8 cellular contexts compared by ENCODE assay signal in the genomic region with DNA sequence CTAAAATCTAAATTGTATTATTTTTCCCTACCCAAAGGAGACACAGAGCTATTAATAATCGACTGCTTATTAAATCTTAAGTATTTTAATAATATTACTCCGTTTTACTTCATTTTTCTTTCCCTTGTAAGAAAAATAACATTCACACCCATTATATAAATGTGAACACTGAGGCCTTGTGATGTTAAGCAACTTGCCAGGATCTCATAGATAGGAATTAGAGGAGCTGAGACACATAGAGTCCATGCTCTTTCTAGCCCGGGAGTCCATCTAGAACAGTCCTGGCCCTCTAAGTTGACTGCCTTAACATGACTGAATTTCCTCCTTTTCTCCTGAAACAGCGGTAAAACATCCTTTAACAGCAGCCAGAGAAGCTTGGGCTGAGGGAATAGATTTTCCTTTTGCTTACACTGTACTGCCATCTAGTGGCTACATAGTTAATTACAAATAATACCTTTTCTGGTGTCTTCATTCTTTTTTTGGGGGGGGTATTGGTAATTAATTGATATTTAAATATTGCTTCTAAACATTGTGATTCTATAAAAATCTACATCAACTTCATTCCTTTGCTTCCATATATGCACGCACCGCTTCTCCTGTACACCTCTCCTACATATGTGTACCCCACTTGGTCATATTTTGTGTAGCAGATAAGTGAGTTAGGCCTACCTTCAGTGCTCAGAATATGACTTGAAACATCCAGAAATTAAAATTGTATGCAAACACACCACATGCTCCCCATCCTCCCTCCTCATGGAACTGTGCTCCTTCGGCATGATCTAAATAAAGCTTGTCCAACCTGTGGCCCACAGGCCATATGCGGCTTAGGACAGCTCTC.
A peak's percentile ranks its signal among the peaks of the same experiment; 100 is the strongest.
DNase-seq lines count a peak whose midpoint lies in the region; ATAC-seq, FAIRE-seq and TF ChIP-seq lines count a peak whose summit lies in the region.

No MANE protein-coding gene starts in this region.

- no peaks in the 10 kb centered on the region for H3K9me3 Mint-ChIP-seq in neural crest cell

- FAIRE-seq in D721Med (lab: Jason Lieb, UNC): peak; percentile 71

- no peaks in the 10 kb centered on the region for H3K36me3 Mint-ChIP-seq in neural crest cell (ENCODE audit: low read depth)

- peak; percentile 22 for DNase-seq in D721Med (ENCODE audit: insufficient read length, low spot score)
- peak; percentile 11 for DNase-seq in HuH-7.5 (ENCODE audit: low spot score)
- DNase-seq in OCI-M1 (lab: John Stamatoyannopoulos, UW): peak; percentile 68
- peak; percentile 60 for DNase-seq in epidermal melanocyte (ENCODE audit: insufficient read length, low spot score)
- no peak for DNase-seq in neural crest cell (ENCODE audit: low read depth, low spot score)
- no peak for DNase-seq in activated effector memory CD4-positive, alpha-beta T cell treated with anti-CD3 and anti-CD28 coated beads, Interleukin-2, amount 50 U/mL, for 16 hours

- H3K4me3 Mint-ChIP-seq in neural crest cell: no peak overlapping the region

- H3K4me1 Mint-ChIP-seq in neural crest cell: no peaks in the 10 kb centered on the region

- H3K27ac Mint-ChIP-seq in neural crest cell (ENCODE audit: unreplicated experiment): no peak overlapping the region

- ATAC-seq in GM19467 (IDR thresholded peaks at IDR 0.05; ENCODE audit: unreplicated experiment): peak; percentile 46
- ATAC-seq in GM21423 (IDR thresholded peaks at IDR 0.05; ENCODE audit: unreplicated experiment): no peak

- TF ChIP-seq CTCF in D721Med (IDR thresholded peaks at IDR 0.05; ENCODE audit: insufficient read depth, missing control alignments): peak; percentile 70
- TF ChIP-seq CTCF in neural crest cell (conservative IDR thresholded peaks at IDR 0.05): peak; percentile 91

- peaks cover 11% of the 10 kb centered on the region for H3K27me3 Mint-ChIP-seq in neural crest cell (ENCODE audit: low read depth)

Comparison
In these comparisons a context has a peak if more than half of its experiments do, and no peak if none do; other contexts are left out.
1. DNase-seq: peak in D721Med (single experiment), HuH-7.5 (single experiment), OCI-M1 (single experiment) and epidermal melanocyte (single experiment); none in neural crest cell (single experiment) and activated effector memory CD4-positive, alpha-beta T cell treated with anti-CD3 and anti-CD28 coated beads, Interleukin-2, amount 50 U/mL, for 16 hours (single experiment).